ENCODE assay signal across 25 cellular contexts in genomic region chr22:39383841-39384625, GRCh38. TPM values are rescaled to one million over a fixed set of nuclear protein-coding genes. Genes with fewer than 3 reads are reported as not detected.
DNase-seq lines count a peak whose midpoint lies in the region; ATAC-seq lines count a peak whose summit lies in the region.
"Had no signal": no experiment of that assay in that cellular context is flagged by ENCODE, and none has a peak within 500 bp of the region (broad histone marks: within the 10 kb centered on the region; RNA-seq: fewer than 3 reads in every experiment).

No MANE protein-coding gene starts in this region.

- H2AFZ ChIP-seq in GM23248: no peak overlapping the region
- H2AFZ ChIP-seq in trophoblast cell (ENCODE audit: insufficient read depth, low read length, poor library complexity): no peak overlapping the region

- H4K20me1 ChIP-seq in GM23248 (ENCODE audit: insufficient read depth): no peaks in the 10 kb centered on the region

- H4K8ac ChIP-seq in trophoblast cell (ENCODE audit: low read depth, low read length): no peak overlapping the region

- H3K36me3 ChIP-seq in GM23248 (ENCODE audit: low read depth): no peaks in the 10 kb centered on the region
- no peaks in the 10 kb centered on the region for H3K36me3 ChIP-seq in trophoblast cell (ENCODE audit: control insufficient read depth in 1 of 2, insufficient read depth in 2 of 2, low read length in 2 of 2)
- H3K36me3 ChIP-seq: cardiac muscle cell, transverse colon had no signal

- H3K27me3 Mint-ChIP-seq in activated CD4-positive, alpha-beta T cell treated with anti-CD3 and anti-CD28 coated beads, Interleukin-2, amount 10 ng/mL, durations not matched to agents 7 days and 5 days: no peaks in the 10 kb centered on the region

- H3K27ac Mint-ChIP-seq in activated CD4-positive, alpha-beta T cell treated with anti-CD3 and anti-CD28 coated beads, Interleukin-2, amount 10 ng/mL, durations not matched to agents 7 days and 5 days: peak overlapping the region; percentile 46
- H3K27ac Mint-ChIP-seq: activated CD4-positive, alpha-beta memory T cell treated with anti-CD3 and anti-CD28 coated beads, Interleukin-2, amount 10 ng/mL, durations not matched to agents 7 days and 5 days had no signal

- H3K4me2 ChIP-seq in GM23248 (ENCODE audit: unreplicated experiment) (no peak overlapping the region), trophoblast cell (ENCODE audit: low read length) (no peak overlapping the region)
- H3K4me2 ChIP-seq: SK-N-SH had no signal

- no peaks in the 10 kb centered on the region for H3K4me1 ChIP-seq in GM23248 (ENCODE audit: insufficient read depth)
- H3K4me1 ChIP-seq in trophoblast cell (ENCODE audit: control insufficient read depth in 1 of 2, insufficient read depth in 2 of 2, low read length in 2 of 2): peaks cover 5 to 21% of the 10 kb centered on the region in 2 experiments

- POLR2A ChIA-PET in activated CD4-positive, alpha-beta T cell treated with anti-CD3 and anti-CD28 coated beads, Interleukin-2, amount 10 ng/mL, durations not matched to agents 7 days and 5 days (lab: Charles Lee): no interaction called here

- H3K14ac ChIP-seq in trophoblast cell (ENCODE audit: low read length): peak overlapping the region; percentile 29

- H3K9me2 ChIP-seq in GM23248 (ENCODE audit: insufficient read depth): no peaks in the 10 kb centered on the region
- H3K9me2 ChIP-seq: SK-N-SH had no signal

- H3K27me3 ChIP-seq in GM23248 (replicated peaks; ENCODE audit: insufficient read depth) (no peaks in the 10 kb centered on the region), trophoblast cell (ENCODE audit: insufficient read depth, low read length) (no peaks in the 10 kb centered on the region)
- H3K27me3 ChIP-seq: cardiac muscle cell had no signal

- no peak overlapping the region for H2AK5ac ChIP-seq in trophoblast cell (ENCODE audit: low read length)

- in situ Hi-C loops in GM23248 (cut with MboI): no loop called here
- in situ Hi-C loops in KBM-7 (cut with MboI; ENCODE audit: low pct_unique_long_range_greater_than_20kb, low sequenced_read_pairs): no loop called here

- 59% methylated on average over 12 of the region's 12 CpGs for WGBS in GM23248 (ENCODE audit: low coverage in 1 of 2, low lambda C conversion rate in 2 of 2, missing lambda C conversion rate in 2 of 2), 2 experiments
- WGBS in trophoblast cell (ENCODE audit: extremely low coverage, insufficient coverage, insufficient read length): no CpG with 5 or more reads among the region's 12 CpGs

- no peak overlapping the region for H3K18ac ChIP-seq in trophoblast cell (ENCODE audit: low read length)

- no peak for DNase-seq in activated CD4-positive, alpha-beta T cell treated with anti-CD3 and anti-CD28 coated beads, Interleukin-2, amount 10 ng/mL, durations not matched to agents 7 days and 5 days
- DNase-seq in activated CD4-positive, alpha-beta T cell treated with anti-CD3 and anti-CD28 coated beads, Interleukin-2, amount 50 U/mL, for 48 hours: no peak
- DNase-seq in GM23248: peak; percentile 43
- peak; percentile 39 for DNase-seq in astrocyte of the hippocampus (ENCODE audit: low read depth, low spot score)
- peak; percentile 64 to 76 for DNase-seq in trophoblast cell
- DNase-seq in KBM-7: no peak
- DNase-seq in GM19238 (ENCODE audit: insufficient read length, low spot score): no peak
- DNase-seq: activated CD4-positive, alpha-beta memory T cell treated with anti-CD3 and anti-CD28 coated beads, Interleukin-2, amount 10 ng/mL, durations not matched to agents 7 days and 5 days; activated CD4-positive, CD25-positive, alpha-beta regulatory T cell; activated gamma-delta T cell; amniotic stem cell; cortex of kidney; DMS153; glutamatergic neuron; NCI-H2171 treated with DMSO at 0.1 percent for 48 hours; spleen; stimulated activated CD4-positive, alpha-beta T cell treated with anti-CD3 and anti-CD28 coated beads, Interleukin-4, amount 100 ng/mL, for 4 hours; stomach; transverse colon had no signal

- H3K4ac ChIP-seq in trophoblast cell (ENCODE audit: low read depth, low read length): no peak overlapping the region

- H3K79me2 ChIP-seq in GM23248 (ENCODE audit: insufficient read depth) (no peaks in the 10 kb centered on the region), trophoblast cell (ENCODE audit: control insufficient read depth, insufficient read depth, low read length, poor library complexity) (no peaks in the 10 kb centered on the region)

- H3K27ac ChIP-seq in GM23248 (no peak overlapping the region), trophoblast cell (ENCODE audit: low read depth, low read length) (no peak overlapping the region)
- H3K27ac ChIP-seq: cardiac muscle cell, spleen, stomach, transverse colon had no signal

- H3K79me1 ChIP-seq in trophoblast cell (ENCODE audit: low read length): peaks cover 2% of the 10 kb centered on the region

- peak overlapping the region; percentile 15 for H2BK120ac ChIP-seq in trophoblast cell (ENCODE audit: insufficient read depth, low read length, poor library complexity)

- H3K9ac ChIP-seq in GM23248 (no peak overlapping the region), trophoblast cell (ENCODE audit: low read length) (no peak overlapping the region)
- H3K9ac ChIP-seq: SK-N-SH had no signal

- H3F3A ChIP-seq in GM23248 (ENCODE audit: insufficient read depth): no peaks in the 10 kb centered on the region

- no peaks in the 10 kb centered on the region for H3K9me3 Mint-ChIP-seq in activated CD4-positive, alpha-beta T cell treated with anti-CD3 and anti-CD28 coated beads, Interleukin-2, amount 10 ng/mL, durations not matched to agents 7 days and 5 days
- H3K9me3 Mint-ChIP-seq: activated CD4-positive, alpha-beta memory T cell treated with anti-CD3 and anti-CD28 coated beads, Interleukin-2, amount 10 ng/mL, durations not matched to agents 7 days and 5 days; endodermal cell had no signal

- H3K9me3 ChIP-seq in GM23248 (ENCODE audit: low read depth) (no peaks in the 10 kb centered on the region), trophoblast cell (ENCODE audit: insufficient read depth, low read depth, low read length) (no peaks in the 10 kb centered on the region)
- H3K9me3 ChIP-seq: SK-N-SH, spleen, stomach, transverse colon had no signal

- no peak overlapping the region for H3K4me3 Mint-ChIP-seq in activated CD4-positive, alpha-beta T cell treated with anti-CD3 and anti-CD28 coated beads, Interleukin-2, amount 10 ng/mL, durations not matched to agents 7 days and 5 days
- H3K4me3 Mint-ChIP-seq: activated CD4-positive, alpha-beta memory T cell treated with anti-CD3 and anti-CD28 coated beads, Interleukin-2, amount 10 ng/mL, durations not matched to agents 7 days and 5 days; endodermal cell; H9 had no signal

- H2BK5ac ChIP-seq in trophoblast cell (ENCODE audit: low read depth, low read length, poor library complexity): no peak overlapping the region

- CTCF ChIA-PET in activated CD4-positive, alpha-beta T cell treated with anti-CD3 and anti-CD28 coated beads, Interleukin-2, amount 10 ng/mL, durations not matched to agents 7 days and 5 days (lab: Charles Lee): no interaction called here

- H3K4me3 ChIP-seq in GM23248: no peak overlapping the region
- H3K4me3 ChIP-seq in trophoblast cell (ENCODE audit: low read depth, low read length): no peak overlapping the region
- H3K4me3 ChIP-seq: cardiac muscle cell, K562, spleen, stomach, transverse colon had no signal

- no peak overlapping the region for H3K23ac ChIP-seq in trophoblast cell (ENCODE audit: low read length)

- H3K36me3 Mint-ChIP-seq in activated CD4-positive, alpha-beta T cell treated with anti-CD3 and anti-CD28 coated beads, Interleukin-2, amount 10 ng/mL, durations not matched to agents 7 days and 5 days (ENCODE audit: low read depth): peaks cover 9% of the 10 kb centered on the region

- H4K12ac ChIP-seq in trophoblast cell (ENCODE audit: low read depth, low read length): no peak overlapping the region

- H2BK12ac ChIP-seq in trophoblast cell (ENCODE audit: low read length): no peak overlapping the region

- ATAC-seq in GM18858 (IDR thresholded peaks at IDR 0.05; ENCODE audit: unreplicated experiment): no peak

- H4K91ac ChIP-seq in trophoblast cell (ENCODE audit: low read depth, low read length): peak overlapping the region; percentile 47

- peaks cover 21% of the 10 kb centered on the region for H3K4me1 Mint-ChIP-seq in activated CD4-positive, alpha-beta T cell treated with anti-CD3 and anti-CD28 coated beads, Interleukin-2, amount 10 ng/mL, durations not matched to agents 7 days and 5 days

RNA-seq across cellular contexts. Expression of gene TAB1, which starts 15.5 kb away (rescaled TPM):
- 10 to 100 TPM; 36.4 to 40.8 TPM for total RNA-seq in activated CD4-positive, alpha-beta T cell treated with anti-CD3 and anti-CD28 coated beads, Interleukin-2, amount 10 ng/mL, durations not matched to agents 7 days and 5 days
- total RNA-seq in GM23248 (2014; rRNA removed; shearing (Covaris generic)): 13.4 and 16.9 TPM in 2 replicates
- 12.1 and 13.9 TPM in 2 replicates for polyA plus RNA-seq in GM23248 (2016; fragmentation: Nextera tagmentation; extraction: Ambion mirVana)
- 12.9 and 13.2 TPM in 2 replicates for polyA plus RNA-seq in trophoblast cell (2013)

RNA-seq across cellular contexts. Expression of gene SYNGR1, which starts 34.2 kb away (rescaled TPM):
- under 1 TPM; 0.42 to 0.77 TPM for total RNA-seq in activated CD4-positive, alpha-beta T cell treated with anti-CD3 and anti-CD28 coated beads, Interleukin-2, amount 10 ng/mL, durations not matched to agents 7 days and 5 days
- 5.2 and 6.1 TPM in 2 replicates for total RNA-seq in GM23248 (2014; rRNA removed; shearing (Covaris generic))
- polyA plus RNA-seq in GM23248 (2016; fragmentation: Nextera tagmentation; extraction: Ambion mirVana): 20.3 and 23.2 TPM in 2 replicates
- 20.4 and 21.0 TPM in 2 replicates for polyA plus RNA-seq in trophoblast cell (2013)

Comparison
In these comparisons a context has a peak if more than half of its experiments do, and no peak if none do; other contexts are left out.
1. DNase-seq: peak in GM23248 (single experiment), astrocyte of the hippocampus (single experiment) and trophoblast cell (2 of 2); none in activated CD4-positive, alpha-beta T cell treated with anti-CD3 and anti-CD28 coated beads, Interleukin-2, amount 10 ng/mL, durations not matched to agents 7 days and 5 days (single experiment), activated CD4-positive, alpha-beta T cell treated with anti-CD3 and anti-CD28 coated beads, Interleukin-2, amount 50 U/mL, for 48 hours (0 of 2), KBM-7 (single experiment) and GM19238 (single experiment).